In the genomic region with DNA sequence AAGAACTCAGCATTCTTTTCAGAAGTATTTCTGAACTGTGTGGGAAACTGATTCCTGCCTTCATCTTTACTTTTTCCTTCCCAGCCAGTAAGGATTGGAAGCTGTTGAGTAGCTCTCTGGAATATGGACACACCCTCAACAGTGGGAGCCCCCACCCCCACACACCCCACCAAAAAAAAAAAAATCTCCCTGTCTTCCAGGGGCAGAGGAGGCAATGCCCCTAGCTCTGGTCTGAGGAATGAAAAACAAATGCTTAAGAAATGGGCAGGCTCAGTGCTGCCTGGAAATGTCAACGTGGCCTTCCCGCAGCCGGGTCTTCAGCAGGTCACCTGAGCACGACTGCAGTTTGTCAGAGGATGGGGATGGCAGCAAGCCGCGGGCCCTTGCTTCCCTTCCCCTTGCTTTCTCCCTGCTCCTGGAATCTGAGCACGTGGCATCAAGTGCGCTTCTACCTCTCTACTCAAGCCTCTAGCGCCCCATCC, we compare ENCODE assay signal across 8 cellular contexts. TPM values are rescaled to one million over a fixed set of nuclear protein-coding genes. Genes with fewer than 3 reads are reported as not detected.
DNase-seq lines count a peak whose midpoint lies in the region; ATAC-seq and TF ChIP-seq lines count a peak whose summit lies in the region.

No MANE protein-coding gene starts in this region.

- H3K4me3 ChIP-seq in HL-60 (replicated peaks; ENCODE audit: insufficient read depth, low read length) (peak overlapping the region; percentile 62), neuronal stem cell (ENCODE audit: low read length in 2 of 2) (peak overlapping the region; percentile 6 to 89)

- peak overlapping the region; percentile 19; the same call in 1 of the 2 replicates for H3K27ac ChIP-seq in HL-60 (replicated peaks)
- peak overlapping the region; percentile 24 for H3K27ac ChIP-seq in cingulate gyrus (ENCODE audit: low read depth, low read length)
- H3K27ac ChIP-seq in neuronal stem cell (replicated peaks; ENCODE audit: low read length): no peak overlapping the region

- H2BK5ac ChIP-seq in neuronal stem cell (ENCODE audit: low read length): peak overlapping the region; percentile 59

- H3K79me1 ChIP-seq in neuronal stem cell (ENCODE audit: low read depth, low read length): peaks cover 14% of the 10 kb centered on the region

- H3K27ac Mint-ChIP-seq in activated T-cell treated with anti-CD3 and anti-CD28 coated beads, Interleukin-2, amount 50 U/mL, for 72 hours: peak overlapping the region; percentile 62

- peak overlapping the region; percentile 77 for H2BK15ac ChIP-seq in neuronal stem cell (ENCODE audit: low read length)

- peaks cover 19% of the 10 kb centered on the region for H3K27me3 Mint-ChIP-seq in activated T-cell treated with anti-CD3 and anti-CD28 coated beads, Interleukin-2, amount 50 U/mL, for 72 hours (ENCODE audit: low read depth)

- peak overlapping the region; percentile 71 for H3K23ac ChIP-seq in neuronal stem cell (ENCODE audit: low read depth, low read length, poor library complexity)

- TF ChIP-seq CTCF in HL-60 (IDR thresholded peaks at IDR 0.05; ENCODE audit: insufficient read depth, low read length): no peak

- peak overlapping the region; percentile 56 for H4K91ac ChIP-seq in neuronal stem cell (ENCODE audit: low read depth, low read length, poor library complexity)

- H3K36me3 Mint-ChIP-seq in activated T-cell treated with anti-CD3 and anti-CD28 coated beads, Interleukin-2, amount 50 U/mL, for 72 hours (ENCODE audit: insufficient read depth in 2 of 2): peaks cover 10 to 15% of the 10 kb centered on the region in 2 donors

- no peaks in the 10 kb centered on the region for H3K9me3 ChIP-seq in neuronal stem cell (replicated peaks in 1 of 2; ENCODE audit: control insufficient read depth in 2 of 2, insufficient read depth in 1 of 2, low read depth in 1 of 2, low read length in 2 of 2)

- H3K27me3 ChIP-seq in HL-60 (ENCODE audit: insufficient read depth, poor library complexity, severe bottlenecking): no peaks in the 10 kb centered on the region
- H3K27me3 ChIP-seq in neuronal stem cell (ENCODE audit: control insufficient read depth in 3 of 3, insufficient read depth in 3 of 3, low read depth in 1 of 3, low read length in 3 of 3): peaks cover 0 to 11% (median 0%) of the 10 kb centered on the region in 3 experiments

- H3K4ac ChIP-seq in neuronal stem cell (ENCODE audit: low read length): no peak overlapping the region

- no peak overlapping the region for H4K8ac ChIP-seq in neuronal stem cell (ENCODE audit: low read depth, low read length)

- H2AK5ac ChIP-seq in neuronal stem cell (ENCODE audit: low read depth, low read length): peak overlapping the region; percentile 59

- peaks cover 30% of the 10 kb centered on the region for H3K4me1 Mint-ChIP-seq in activated T-cell treated with anti-CD3 and anti-CD28 coated beads, Interleukin-2, amount 50 U/mL, for 72 hours (ENCODE audit: low read depth)

- peak overlapping the region; percentile 99 for H3K14ac ChIP-seq in neuronal stem cell (ENCODE audit: low read length)

- whole genome bisulfite sequencing in neuronal stem cell (ENCODE audit: extremely low coverage in 2 of 2, insufficient read length in 2 of 2, insufficient replicate concordance in 1 of 2), 2 donors: no CpG with 5 or more reads among the region's 9 CpGs

- H3K9me3 Mint-ChIP-seq in activated T-cell treated with anti-CD3 and anti-CD28 coated beads, Interleukin-2, amount 50 U/mL, for 72 hours: no peaks in the 10 kb centered on the region

- no peak overlapping the region for H3K4me3 Mint-ChIP-seq in activated T-cell treated with anti-CD3 and anti-CD28 coated beads, Interleukin-2, amount 50 U/mL, for 72 hours

- H3K18ac ChIP-seq in neuronal stem cell (ENCODE audit: low read length): peak overlapping the region; percentile 98

- peaks cover 0 to 18% of the 10 kb centered on the region in 2 donors for H3K36me3 ChIP-seq in neuronal stem cell (replicated peaks in 1 of 2; ENCODE audit: control insufficient read depth in 2 of 2, insufficient read depth in 2 of 2, low read length in 2 of 2)

- H3K4me1 ChIP-seq in neuronal stem cell (ENCODE audit: control insufficient read depth in 2 of 2, insufficient read depth in 1 of 2, low read depth in 1 of 2, low read length in 2 of 2): peaks cover 15 to 20% of the 10 kb centered on the region in 2 donors

- no peak overlapping the region for H2BK120ac ChIP-seq in neuronal stem cell (ENCODE audit: low read depth, low read length)

- peak overlapping the region; percentile 25 for H2AFZ ChIP-seq in neuronal stem cell (ENCODE audit: low read length)

- peak overlapping the region; percentile 98 for H3K4me2 ChIP-seq in neuronal stem cell (ENCODE audit: insufficient read depth, low read length, poor library complexity, severe bottlenecking)

- peak overlapping the region; percentile 64 for H2BK12ac ChIP-seq in neuronal stem cell (ENCODE audit: low read length)

- H3K9ac ChIP-seq in neuronal stem cell (ENCODE audit: low read depth, low read length, poor library complexity): peak overlapping the region; percentile 5

- DNase-seq in activated T-cell treated with anti-CD3 and anti-CD28 coated beads, Interleukin-2, amount 50 U/mL, for 72 hours: no peak
- DNase-seq in activated T-cell treated with anti-CD3 and anti-CD28 coated beads for 4 hours (no peak), HL-60 (ENCODE audit: low read depth in 1 of 2, low spot score in 1 of 2) (no peak), neuronal stem cell (ENCODE audit: low spot score) (no peak)
- no peak for DNase-seq in activated CD8-positive, alpha-beta memory T cell treated with anti-CD3 and anti-CD28 coated beads, Interleukin-2, amount 50 U/mL, for 48 hours
- no peak for DNase-seq in effector CD4-positive, alpha-beta T cell

- peak; percentile 10 to 17 for ATAC-seq in activated T-cell treated with anti-CD3 and anti-CD28 coated beads, Interleukin-2, amount 50 U/mL, for 72 hours (replicated peaks in 1 of 2)
- ATAC-seq in GM18870 (IDR thresholded peaks at IDR 0.05; ENCODE audit: unreplicated experiment): no peak

RNA-seq across cellular contexts. Expression of a gene that starts 0.5 kb away (rescaled TPM):
- 10 to 100 TPM; 73.3 to 79.4 TPM for total RNA-seq in activated T-cell treated with anti-CD3 and anti-CD28 coated beads, Interleukin-2, amount 50 U/mL, for 72 hours
- polyA plus RNA-seq in neuronal stem cell (2013, experiment 1 of 2): 17.7 TPM
- polyA plus RNA-seq in neuronal stem cell (2013, experiment 2 of 2): 17.6 TPM

RNA-seq across cellular contexts. Expression of a gene that starts 14.6 kb away (rescaled TPM):
- total RNA-seq in activated T-cell treated with anti-CD3 and anti-CD28 coated beads, Interleukin-2, amount 50 U/mL, for 72 hours: 1 to 10 TPM; 3.6 to 3.9 TPM
- polyA plus RNA-seq in neuronal stem cell (2013, experiment 1 of 2): 1.4 TPM
- 1.5 TPM for polyA plus RNA-seq in neuronal stem cell (2013, experiment 2 of 2)
